In the genomic region with DNA sequence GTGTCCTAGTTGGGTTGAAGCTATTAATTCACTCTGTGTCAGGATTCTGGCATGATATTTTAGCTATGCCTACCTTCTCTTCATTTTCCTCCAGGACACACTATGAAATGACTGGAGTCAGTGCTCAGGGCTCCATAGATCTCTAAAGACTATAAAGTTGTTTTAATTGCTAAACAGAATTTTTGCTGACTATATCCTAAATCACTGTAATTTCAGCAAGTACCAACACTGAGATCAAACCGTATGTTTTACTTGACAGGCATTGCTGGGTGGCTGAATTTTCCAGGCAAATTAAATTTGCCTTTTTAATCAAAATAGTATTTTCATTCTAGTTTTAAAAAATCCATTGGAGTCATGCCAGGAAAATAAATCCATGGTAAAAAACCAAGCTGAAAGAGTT, we compare ENCODE assay signal across 11 cellular contexts.
"Had no signal": no experiment of that assay in that cellular context is flagged by ENCODE, and none has a peak within 500 bp of the region (broad histone marks: within the 10 kb centered on the region; RNA-seq: fewer than 3 reads in every experiment).

No MANE protein-coding gene starts in this region.

- H3K4me1 ChIP-seq: HAP-1 had no signal

- H3K9ac ChIP-seq: GM23248 had no signal

- H3K9me3 ChIP-seq: HAP-1 had no signal

- H2AFZ ChIP-seq: GM23248, GM23338 had no signal

- H3K4me2 ChIP-seq: GM23338 had no signal

- H3K36me3 ChIP-seq: HAP-1 had no signal

- FAIRE-seq: H1, H54 had no signal

- H3K4me3 ChIP-seq: GM23248, GM23338, HAP-1 had no signal

- ATAC-seq: GM23338, HCT116 had no signal

- H3K27ac ChIP-seq: GM23248 had no signal

- DNase-seq: GM23248, GOT3, H7, H9, HCEC 1CT, HFFc6 had no signal
